Comparison of ENCODE assay signal across 9 cellular contexts in the genomic region with DNA sequence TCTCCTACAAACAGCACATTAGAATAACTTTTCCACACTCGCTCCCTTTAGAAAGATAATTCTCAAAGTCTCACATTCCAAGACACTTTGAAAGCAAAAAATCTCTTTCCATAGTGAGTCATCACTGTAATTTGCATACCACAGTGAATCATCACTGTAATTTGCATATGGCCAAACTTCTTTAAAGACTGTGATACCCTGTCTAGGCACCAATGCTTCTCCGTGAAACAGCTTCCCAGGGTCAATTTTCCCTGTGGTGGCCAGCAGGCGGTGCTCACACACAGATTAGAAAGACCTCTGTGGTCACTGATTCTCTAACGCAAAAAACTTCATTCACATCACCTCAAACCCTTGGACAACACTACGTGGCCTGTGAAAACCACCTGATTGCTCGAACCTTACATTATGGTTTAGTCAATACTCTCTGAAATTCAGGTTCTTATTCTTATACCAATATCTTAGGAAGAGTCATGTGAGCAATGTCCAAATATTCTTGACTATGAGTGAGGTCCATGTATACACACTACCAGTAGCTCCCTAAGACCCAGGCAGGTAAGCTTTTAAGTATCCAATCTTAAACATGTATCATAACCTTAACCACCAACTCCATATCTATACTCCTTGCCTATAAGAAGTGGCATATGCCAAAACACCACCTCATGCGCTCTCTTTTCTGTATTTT.
DNase-seq lines count a peak whose midpoint lies in the region; ATAC-seq, FAIRE-seq and TF ChIP-seq lines count a peak whose summit lies in the region.
"Had no signal": no experiment of that assay in that cellular context is flagged by ENCODE, and none has a peak within 500 bp of the region (broad histone marks: within the 10 kb centered on the region; RNA-seq: fewer than 3 reads in every experiment).

No MANE protein-coding gene starts in this region.

- intact Hi-C loops in CD14-positive monocyte (cut with micrococcal nuclease) (no loop called here), mammary epithelial cell (cut with micrococcal nuclease) (loop anchor here (1.0 to 10.0 kb wide), 2 partner anchors 256 to 697 kb away; no protein-coding TSS in a partner anchor), left colon (cut with DNase I, micrococcal nuclease) (loop anchor here in 1 of 2 donors (10.0 kb wide), 1 partner anchor 257 kb away; no protein-coding TSS in a partner anchor)

- H3K27me3 ChIP-seq in SJSA1 (replicated peaks): no peaks in the 10 kb centered on the region
- H3K27me3 ChIP-seq in mammary epithelial cell (ENCODE audit: insufficient read depth, low read length): no peaks in the 10 kb centered on the region
- no peaks in the 10 kb centered on the region for H3K27me3 ChIP-seq in effector memory CD4-positive, alpha-beta T cell (replicated peaks; ENCODE audit: control insufficient read depth, insufficient read depth, low read length, poor library complexity, severe bottlenecking)

- H3K27ac Mint-ChIP-seq in CD14-positive monocyte: no peak overlapping the region
- H3K27ac Mint-ChIP-seq: T-cell had no signal

- TF ChIP-seq CTCF in CD14-positive monocyte (IDR thresholded peaks at IDR 0.05) (peak; percentile 85), mammary epithelial cell (conservative IDR thresholded peaks at IDR 0.05 in 1 of 2, IDR thresholded peaks at IDR 0.05 in 1 of 2; ENCODE audit: extremely low read depth in 1 of 2, insufficient read depth in 1 of 2, low read depth in 1 of 2, low read length in 2 of 2) (peak; percentile 73 to 87)

- no peaks in the 10 kb centered on the region for H3K79me2 ChIP-seq in mammary epithelial cell (ENCODE audit: insufficient read depth, low read length)

- DNase-seq in CD14-positive monocyte (ENCODE audit: low spot score) (peak; percentile 58), HTR-8/SVneo (ENCODE audit: insufficient read length, low spot score) (peak; percentile 31), SJSA1 (ENCODE audit: low read depth in 1 of 2, low spot score in 2 of 2) (peak; percentile 54 to 58), mammary epithelial cell (peak; percentile 68), left colon (peak in 1 of 2 donors; percentile 39)
- peak; percentile 3 for DNase-seq in stimulated activated CD8-positive, alpha-beta memory T cell treated with anti-CD3 and anti-CD28 coated beads, Interleukin-15, amount 100 ng/mL, for 24 hours (ENCODE audit: low read depth)
- DNase-seq in effector memory CD4-positive, alpha-beta T cell: no peak

- WGBS in mammary epithelial cell (ENCODE audit: low coverage, missing lambda C conversion rate): 39% methylated on average over 7 of the region's 7 CpGs

- H3K9me3 ChIP-seq in SJSA1 (replicated peaks): no peaks in the 10 kb centered on the region
- H3K9me3 ChIP-seq in mammary epithelial cell (replicated peaks; ENCODE audit: insufficient read depth, low read length): peaks cover 2% of the 10 kb centered on the region
- no peaks in the 10 kb centered on the region for H3K9me3 ChIP-seq in effector memory CD4-positive, alpha-beta T cell (ENCODE audit: control insufficient read depth, low read length)

- H3K4me1 ChIP-seq in SJSA1 (replicated peaks) (0 out of 2 replicates have a peak, but pooled peaks cover 2% of the 10 kb centered on the region), mammary epithelial cell (ENCODE audit: insufficient read depth, low read length) (no peaks in the 10 kb centered on the region)
- no peaks in the 10 kb centered on the region for H3K4me1 ChIP-seq in effector memory CD4-positive, alpha-beta T cell (ENCODE audit: control insufficient read depth, insufficient read depth, low read length, poor library complexity, severe bottlenecking)

- no peaks in the 10 kb centered on the region for H3K36me3 ChIP-seq in SJSA1
- no peaks in the 10 kb centered on the region for H3K36me3 ChIP-seq in mammary epithelial cell (ENCODE audit: insufficient read depth, low read length)
- H3K36me3 ChIP-seq in effector memory CD4-positive, alpha-beta T cell (ENCODE audit: control insufficient read depth, insufficient read depth, low read length): no peaks in the 10 kb centered on the region

- no peak for FAIRE-seq in HTR-8/SVneo (lab: Jason Lieb, UNC)

- H3K4me3 Mint-ChIP-seq in CD14-positive monocyte: no peak overlapping the region
- H3K4me3 Mint-ChIP-seq: T-cell had no signal

- CTCF ChIA-PET in mammary epithelial cell (lab: Charles Lee; ENCODE audit: low non-redundant PET): interaction anchor here (0.5 to 0.9 kb wide), 2 partner anchors 210 to 255 kb away, joined by 5 read pairs; no protein-coding TSS in a partner anchor

- no peak overlapping the region for H2AFZ ChIP-seq in mammary epithelial cell (ENCODE audit: low read depth, low read length)

- H3K4me2 ChIP-seq in mammary epithelial cell (ENCODE audit: insufficient read depth, low read depth, low read length): no peak overlapping the region

- H3K4me3 ChIP-seq in SJSA1: no peak overlapping the region
- no peak overlapping the region for H3K4me3 ChIP-seq in mammary epithelial cell (replicated peaks in 1 of 3; ENCODE audit: insufficient read depth in 1 of 3, low read depth in 2 of 3, low read length in 3 of 3)
- H3K4me3 ChIP-seq in effector memory CD4-positive, alpha-beta T cell (ENCODE audit: insufficient read depth, low read depth, low read length, poor library complexity, severe bottlenecking): no peak overlapping the region

- BruUV-seq in mammary epithelial cell (replicated peaks; lab: Mats Ljungman, UMichigan): no TSS peak

- in situ Hi-C loops in mammary epithelial cell (cut with MboI; ENCODE audit: low sequenced_read_pairs in 2 of 2): no loop called here

- H4K20me1 ChIP-seq in mammary epithelial cell (ENCODE audit: insufficient read depth, low read length): no peaks in the 10 kb centered on the region

- ATAC-seq in GM18867 (IDR thresholded peaks at IDR 0.05; ENCODE audit: unreplicated experiment) (peak; percentile 75), left colon (peak; percentile 54)
- ATAC-seq: T-cell had no signal

- peaks cover 0 to 14% (median 7%) of the 10 kb centered on the region in 7 donors for H3K9me3 Mint-ChIP-seq in CD14-positive monocyte

- H3K4me1 Mint-ChIP-seq in CD14-positive monocyte: peaks cover 21% of the 10 kb centered on the region
- H3K4me1 Mint-ChIP-seq: T-cell had no signal

- no peak overlapping the region for H3K27ac ChIP-seq in SJSA1
- no peak overlapping the region for H3K27ac ChIP-seq in mammary epithelial cell (ENCODE audit: insufficient read depth, low read depth, low read length)
- H3K27ac ChIP-seq in effector memory CD4-positive, alpha-beta T cell (ENCODE audit: insufficient read depth, low read length, poor library complexity, severe bottlenecking): no peak overlapping the region

- dilution Hi-C loops in mammary epithelial cell (cut with HindIII; ENCODE audit: low sequenced_read_pairs): no loop called here

- no peak overlapping the region for H3K9ac ChIP-seq in mammary epithelial cell (ENCODE audit: insufficient read depth, low read length)

- H3K36me3 Mint-ChIP-seq in CD14-positive monocyte: no peaks in the 10 kb centered on the region
- H3K36me3 Mint-ChIP-seq: T-cell had no signal

- H3K27me3 Mint-ChIP-seq in CD14-positive monocyte (ENCODE audit: low read depth in 3 of 3): peaks cover 2 to 4% (median 2%) of the 10 kb centered on the region in 3 donors

Comparison
In these comparisons a context has a peak if more than half of its experiments do, and no peak if none do; other contexts are left out.
1. DNase-seq: peak in CD14-positive monocyte (single experiment), HTR-8/SVneo (single experiment), SJSA1 (2 of 2), mammary epithelial cell (single experiment) and stimulated activated CD8-positive, alpha-beta memory T cell treated with anti-CD3 and anti-CD28 coated beads, Interleukin-15, amount 100 ng/mL, for 24 hours (single experiment); none in effector memory CD4-positive, alpha-beta T cell (0 of 3).